15 cellular contexts compared by ENCODE assay signal in genomic region chr22:43743131-43743530, GRCh38.
DNase-seq lines count a peak whose midpoint lies in the region; ATAC-seq and TF ChIP-seq lines count a peak whose summit lies in the region.
"Had no signal": no experiment of that assay in that cellular context is flagged by ENCODE, and none has a peak within 500 bp of the region (broad histone marks: within the 10 kb centered on the region; RNA-seq: fewer than 3 reads in every experiment).

No MANE protein-coding gene starts in this region.

- intact Hi-C loops in left cardiac atrium (cut with DNase I): no loop called here
- intact Hi-C loops in naive thymus-derived CD4-positive, alpha-beta T cell (cut with micrococcal nuclease): no loop called here

- CTCF ChIA-PET in naive thymus-derived CD4-positive, alpha-beta T cell (lab: Charles Lee): no interaction called here

- H3K4me3 ChIP-seq in cardiac muscle cell: no peak overlapping the region
- H3K4me3 ChIP-seq in naive thymus-derived CD4-positive, alpha-beta T cell (ENCODE audit: low read length): no peak overlapping the region
- H3K4me3 ChIP-seq: right atrium auricular region had no signal

- H3K9me3 ChIP-seq in cardiac muscle cell (ENCODE audit: low read depth): no peaks in the 10 kb centered on the region
- no peaks in the 10 kb centered on the region for H3K9me3 ChIP-seq in naive thymus-derived CD4-positive, alpha-beta T cell (ENCODE audit: control insufficient read depth in 2 of 3, low read length in 3 of 3)
- H3K9me3 ChIP-seq: right atrium auricular region had no signal

- H3K36me3 ChIP-seq in cardiac muscle cell: no peaks in the 10 kb centered on the region
- no peaks in the 10 kb centered on the region for H3K36me3 ChIP-seq in naive thymus-derived CD4-positive, alpha-beta T cell (ENCODE audit: control insufficient read depth in 2 of 3, insufficient read depth in 3 of 3, low read length in 3 of 3)
- H3K36me3 ChIP-seq: right atrium auricular region had no signal

- no peaks in the 10 kb centered on the region for H3K9me3 Mint-ChIP-seq in chondrocyte (ENCODE audit: low read depth)
- H3K9me3 Mint-ChIP-seq in naive thymus-derived CD4-positive, alpha-beta T cell: no peaks in the 10 kb centered on the region

- no peaks in the 10 kb centered on the region for H3K27me3 ChIP-seq in cardiac muscle cell
- no peaks in the 10 kb centered on the region for H3K27me3 ChIP-seq in naive thymus-derived CD4-positive, alpha-beta T cell (ENCODE audit: control insufficient read depth in 2 of 2, insufficient read depth in 2 of 2, low read length in 2 of 2)
- H3K27me3 ChIP-seq: right atrium auricular region had no signal

- H3K4me3 Mint-ChIP-seq in chondrocyte (ENCODE audit: unreplicated experiment): no peak overlapping the region
- no peak overlapping the region for H3K4me3 Mint-ChIP-seq in naive thymus-derived CD4-positive, alpha-beta T cell
- H3K4me3 Mint-ChIP-seq: IgD-negative memory B cell had no signal

- peak; percentile 11 for TF ChIP-seq CTCF in cardiac muscle cell (IDR thresholded peaks at IDR 0.05; ENCODE audit: low read depth, low read length)
- peak; percentile 14 for TF ChIP-seq CTCF in chondrocyte (IDR thresholded peaks at IDR 0.05)

- POLR2A ChIA-PET in naive thymus-derived CD4-positive, alpha-beta T cell (lab: Charles Lee): no interaction called here

- H3K27ac Mint-ChIP-seq in chondrocyte (ENCODE audit: unreplicated experiment): no peak overlapping the region
- no peak overlapping the region for H3K27ac Mint-ChIP-seq in naive thymus-derived CD4-positive, alpha-beta T cell
- H3K27ac Mint-ChIP-seq: IgD-negative memory B cell had no signal

- no peak for ATAC-seq in left cardiac atrium
- ATAC-seq in HG03460 (IDR thresholded peaks at IDR 0.05; ENCODE audit: unreplicated experiment): no peak
- ATAC-seq in naive thymus-derived CD4-positive, alpha-beta T cell: no peak
- ATAC-seq: activated CD4-positive, CD25-positive, alpha-beta regulatory T cell treated with anti-CD3 and anti-CD28 coated beads, Interleukin-2, amount 50 U/mL, for 24 hours had no signal

- H3K27ac ChIP-seq in cardiac muscle cell: no peak overlapping the region
- no peak overlapping the region for H3K27ac ChIP-seq in naive thymus-derived CD4-positive, alpha-beta T cell (ENCODE audit: low read depth, low read length)
- H3K27ac ChIP-seq: right atrium auricular region had no signal

- H3K36me3 Mint-ChIP-seq in chondrocyte (ENCODE audit: low read depth): no peaks in the 10 kb centered on the region
- no peaks in the 10 kb centered on the region for H3K36me3 Mint-ChIP-seq in naive thymus-derived CD4-positive, alpha-beta T cell
- H3K36me3 Mint-ChIP-seq: IgD-negative memory B cell had no signal

- DNase-seq in cardiac muscle cell (ENCODE audit: low read depth in 1 of 2, low spot score in 1 of 2) (peak in 1 of 2 donors; percentile 59), left cardiac atrium (no peak), NAMALWA (ENCODE audit: low spot score) (peak; percentile 5), chondrocyte (ENCODE audit: low spot score) (no peak), MV-4-11 (lab: John Stamatoyannopoulos, UW) (no peak), HT-29 (ENCODE audit: low spot score) (no peak)
- DNase-seq in naive thymus-derived CD4-positive, alpha-beta T cell: no peak
- DNase-seq: foreskin melanocyte; kidney glomerular epithelial cell; stimulated activated naive CD4-positive, alpha-beta T cell; SW 1271 had no signal

- peaks cover 27% of the 10 kb centered on the region for H3K4me1 ChIP-seq in cardiac muscle cell (ENCODE audit: low read depth)
- no peaks in the 10 kb centered on the region for H3K4me1 ChIP-seq in naive thymus-derived CD4-positive, alpha-beta T cell (ENCODE audit: control insufficient read depth in 2 of 2, insufficient read depth in 2 of 2, low read length in 2 of 2)

- H3K4me1 Mint-ChIP-seq in chondrocyte (ENCODE audit: low read depth): no peaks in the 10 kb centered on the region
- H3K4me1 Mint-ChIP-seq in naive thymus-derived CD4-positive, alpha-beta T cell: no peaks in the 10 kb centered on the region
- H3K4me1 Mint-ChIP-seq: IgD-negative memory B cell had no signal

- H3K27me3 Mint-ChIP-seq in chondrocyte (ENCODE audit: low read depth): peaks cover 17% of the 10 kb centered on the region
- peaks cover 0 to 13% (median 10%) of the 10 kb centered on the region in 5 donors for H3K27me3 Mint-ChIP-seq in naive thymus-derived CD4-positive, alpha-beta T cell
